18 cellular contexts compared by ENCODE assay signal in the genomic region with DNA sequence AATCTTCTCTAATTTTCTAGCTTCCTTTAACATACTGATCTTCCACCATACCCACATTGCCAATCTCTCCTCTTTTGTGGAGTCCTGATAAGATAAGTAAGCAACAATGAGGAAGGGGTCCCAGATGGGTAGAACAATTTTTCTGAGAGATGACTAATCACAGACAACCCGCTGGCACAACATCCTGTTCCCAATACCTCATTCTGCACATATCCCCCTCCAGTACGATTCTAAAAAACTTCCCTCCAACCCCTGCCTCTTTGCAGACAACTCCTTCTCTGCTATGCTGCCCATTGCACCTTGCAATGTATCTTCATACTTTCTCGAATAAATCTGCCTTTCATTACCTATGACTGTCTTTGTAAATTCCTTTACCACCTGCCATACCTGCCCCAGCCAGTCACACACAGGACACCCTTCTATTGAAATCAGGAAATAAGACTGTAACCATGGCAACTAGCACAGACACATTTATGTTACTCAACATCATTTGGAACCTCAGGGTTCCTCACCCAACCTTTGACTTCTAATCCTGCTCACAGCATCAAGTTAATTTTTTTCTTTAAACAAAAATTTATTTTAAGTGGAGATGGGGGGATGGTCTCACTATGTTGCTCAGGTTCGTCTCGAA. TPM values are rescaled to one million over a fixed set of nuclear protein-coding genes. Genes with fewer than 3 reads are reported as not detected.
DNase-seq lines count a peak whose midpoint lies in the region; ATAC-seq and TF ChIP-seq lines count a peak whose summit lies in the region.
"Had no signal": no experiment of that assay in that cellular context is flagged by ENCODE, and none has a peak within 500 bp of the region (broad histone marks: within the 10 kb centered on the region; RNA-seq: fewer than 3 reads in every experiment).

No MANE protein-coding gene starts in this region.

- H3K4me3 Mint-ChIP-seq in CD4-positive, CD25-positive, alpha-beta regulatory T cell, result peak overlapping the region in 1 of 4 donors; percentile 2
- H3K4me3 Mint-ChIP-seq in effector memory CD8-positive, alpha-beta T cell, result no peak overlapping the region

- H3K27me3 ChIP-seq in CD4-positive, CD25-positive, alpha-beta regulatory T cell (ENCODE audit: control insufficient read depth, insufficient read depth, low read length), result peaks cover 2% of the 10 kb centered on the region
- no peaks in the 10 kb centered on the region for H3K27me3 ChIP-seq in effector memory CD4-positive, alpha-beta T cell (replicated peaks; ENCODE audit: control insufficient read depth, insufficient read depth, low read length, poor library complexity, severe bottlenecking)
- H3K27me3 ChIP-seq: BLaER1 treated with 17β-estradiol and CSF1 and Interleukin-3, amounts not matched to agents 10 nM and 100 nM; esophagus squamous epithelium; heart right ventricle had no signal

- H3K4me1 Mint-ChIP-seq in CD4-positive, CD25-positive, alpha-beta regulatory T cell, result peaks cover 9 to 22% (median 16%) of the 10 kb centered on the region in 4 donors
- H3K4me1 Mint-ChIP-seq in effector memory CD8-positive, alpha-beta T cell (ENCODE audit: low read depth in 2 of 2), result peaks cover 0 to 5% of the 10 kb centered on the region in 2 donors

- H3K36me3 Mint-ChIP-seq in CD4-positive, CD25-positive, alpha-beta regulatory T cell, result no peaks in the 10 kb centered on the region
- no peaks in the 10 kb centered on the region for H3K36me3 Mint-ChIP-seq in effector memory CD8-positive, alpha-beta T cell (ENCODE audit: insufficient read depth)

- H3K27ac Mint-ChIP-seq in CD4-positive, CD25-positive, alpha-beta regulatory T cell, result peak overlapping the region in 2 of 3 donors; percentile 34 to 97
- no peak overlapping the region for H3K27ac Mint-ChIP-seq in effector memory CD8-positive, alpha-beta T cell

- no peaks in the 10 kb centered on the region for H3K27me3 Mint-ChIP-seq in CD4-positive, CD25-positive, alpha-beta regulatory T cell
- peaks cover 15 to 18% of the 10 kb centered on the region in 2 donors for H3K27me3 Mint-ChIP-seq in effector memory CD8-positive, alpha-beta T cell

- POLR2A ChIA-PET in RWPE1 (lab: Yijun Ruan, JAX; ENCODE audit: low non-redundant PET), result no interaction called here

- no peaks in the 10 kb centered on the region for H3K9me3 ChIP-seq in CD4-positive, CD25-positive, alpha-beta regulatory T cell (ENCODE audit: control insufficient read depth in 2 of 2, low read length in 2 of 2)
- H3K9me3 ChIP-seq in effector memory CD4-positive, alpha-beta T cell (ENCODE audit: control insufficient read depth, low read length), result no peaks in the 10 kb centered on the region
- H3K9me3 ChIP-seq: BLaER1 treated with 17β-estradiol and CSF1 and Interleukin-3, amounts not matched to agents 10 nM and 100 nM; esophagus squamous epithelium; heart right ventricle; neutrophil had no signal

- no peaks in the 10 kb centered on the region for H3K36me3 ChIP-seq in CD4-positive, CD25-positive, alpha-beta regulatory T cell (ENCODE audit: control insufficient read depth, insufficient read depth, low read length)
- no peaks in the 10 kb centered on the region for H3K36me3 ChIP-seq in effector memory CD4-positive, alpha-beta T cell (ENCODE audit: control insufficient read depth, insufficient read depth, low read length)
- H3K36me3 ChIP-seq: BLaER1 treated with 17β-estradiol and CSF1 and Interleukin-3, amounts not matched to agents 10 nM and 100 nM; esophagus squamous epithelium; heart right ventricle; neutrophil had no signal

- peaks cover 7% of the 10 kb centered on the region for H3K4me1 ChIP-seq in CD4-positive, CD25-positive, alpha-beta regulatory T cell (ENCODE audit: control insufficient read depth, insufficient read depth, low read length, poor library complexity, severe bottlenecking)
- H3K4me1 ChIP-seq in effector memory CD4-positive, alpha-beta T cell (ENCODE audit: control insufficient read depth, insufficient read depth, low read length, poor library complexity, severe bottlenecking), result no peaks in the 10 kb centered on the region
- H3K4me1 ChIP-seq: BLaER1 treated with 17β-estradiol and CSF1 and Interleukin-3, amounts not matched to agents 10 nM and 100 nM had no signal

- H3K27ac ChIP-seq in CD4-positive, CD25-positive, alpha-beta regulatory T cell (ENCODE audit: insufficient read depth, low read length, poor library complexity, severe bottlenecking), result no peak overlapping the region
- H3K27ac ChIP-seq in RWPE1 (no peak overlapping the region), caudate nucleus (ENCODE audit: low read depth, low read length) (no peak overlapping the region)
- no peak overlapping the region for H3K27ac ChIP-seq in effector memory CD4-positive, alpha-beta T cell (ENCODE audit: insufficient read depth, low read length, poor library complexity, severe bottlenecking)
- H3K27ac ChIP-seq: BLaER1 treated with 17β-estradiol and CSF1 and Interleukin-3, amounts not matched to agents 10 nM and 100 nM; coronary artery; esophagus squamous epithelium; GM23248; heart right ventricle; neutrophil had no signal

- CTCF ChIA-PET in RWPE1 (lab: Yijun Ruan, JAX), result no interaction called here

- no peak for TF ChIP-seq CTCF in RWPE1 (conservative IDR thresholded peaks at IDR 0.05; ENCODE audit: low read depth)

- ATAC-seq in CD4-positive, CD25-positive, alpha-beta regulatory T cell (ENCODE audit: low read depth in 2 of 2), result peak; percentile 73 to 76
- ATAC-seq in effector memory CD8-positive, alpha-beta T cell (replicated peaks), result peak; percentile 58
- no peak for ATAC-seq in HG02870 (IDR thresholded peaks at IDR 0.05; ENCODE audit: unreplicated experiment)
- ATAC-seq: heart right ventricle, sciatic nerve had no signal

- peak in 2 of 3 donors; percentile 41 to 72 for DNase-seq in CD4-positive, CD25-positive, alpha-beta regulatory T cell
- DNase-seq in Daoy (ENCODE audit: low read depth) (peak; percentile 25), RWPE1 (ENCODE audit: low spot score) (peak; percentile 9), caudate nucleus (lab: John Stamatoyannopoulos, UW) (no peak), kidney glomerular epithelial cell (lab: John Stamatoyannopoulos, UW) (no peak)
- DNase-seq in effector memory CD8-positive, alpha-beta T cell, result no peak
- no peak for DNase-seq in effector memory CD4-positive, alpha-beta T cell
- DNase-seq: activated effector memory CD4-positive, alpha-beta T cell treated with Interleukin-2 at 50 U/mL for 16 hours; DND-41; esophagus squamous epithelium; GM23248; heart right ventricle; stimulated activated CD4-positive, alpha-beta T cell treated with anti-CD3 and anti-CD28 coated beads, Interleukin-1b, Interleukin-23, amount 100 ng/mL, for 48 hours had no signal

- H3K4me3 ChIP-seq in CD4-positive, CD25-positive, alpha-beta regulatory T cell (ENCODE audit: low read depth, low read length), result no peak overlapping the region
- no peak overlapping the region for H3K4me3 ChIP-seq in effector memory CD4-positive, alpha-beta T cell (ENCODE audit: insufficient read depth, low read depth, low read length, poor library complexity, severe bottlenecking)
- H3K4me3 ChIP-seq: BLaER1 treated with 17β-estradiol and CSF1 and Interleukin-3, amounts not matched to agents 10 nM and 100 nM; coronary artery; esophagus squamous epithelium; GM23248; heart right ventricle had no signal

- H3K9me3 Mint-ChIP-seq in CD4-positive, CD25-positive, alpha-beta regulatory T cell, result no peaks in the 10 kb centered on the region
- no peaks in the 10 kb centered on the region for H3K9me3 Mint-ChIP-seq in effector memory CD8-positive, alpha-beta T cell

RNA-seq across cellular contexts. Expression of gene EXOC6B, which starts 7.4 kb away (rescaled TPM):
- 20.8 TPM for total RNA-seq in CD4-positive, CD25-positive, alpha-beta regulatory T cell
- polyA plus RNA-seq in CD4-positive, CD25-positive, alpha-beta regulatory T cell, result 1 to 10 TPM; 1.5 to 2.8 (median 2.0) TPM
- 7.6 and 15.7 TPM in 2 replicates for total RNA-seq in Daoy (2014; rRNA removed; shearing (Covaris generic))

RNA-seq across cellular contexts. Expression of gene SPR, which starts 54.0 kb away (rescaled TPM):
- total RNA-seq in CD4-positive, CD25-positive, alpha-beta regulatory T cell, result not detected
- polyA plus RNA-seq in CD4-positive, CD25-positive, alpha-beta regulatory T cell, result under 1 TPM in 1 of 4 donors, not detected in 3; 0.13 TPM
- total RNA-seq in Daoy (2014; rRNA removed; shearing (Covaris generic)), result 33.7 and 39.1 TPM in 2 replicates

Comparison
In these comparisons a context has a peak if more than half of its experiments do, and no peak if none do; other contexts are left out.
1. DNase-seq: peak in CD4-positive, CD25-positive, alpha-beta regulatory T cell (2 of 3), Daoy (single experiment) and RWPE1 (single experiment); none in effector memory CD8-positive, alpha-beta T cell (0 of 3), effector memory CD4-positive, alpha-beta T cell (0 of 3), caudate nucleus (0 of 61) and kidney glomerular epithelial cell (single experiment).
2. H3K27ac Mint-ChIP-seq: peak in CD4-positive, CD25-positive, alpha-beta regulatory T cell (2 of 3); none in effector memory CD8-positive, alpha-beta T cell (0 of 2).
3. RNA of gene SPR, which starts 54.0 kb away (total RNA-seq): 33.7 to 39.1 TPM in Daoy; not detected in CD4-positive, CD25-positive, alpha-beta regulatory T cell (single experiment); every median in the first group is over 10 times any median in the second.